1 cellular context compared by ENCODE assay signal in genomic region chr1:31768939-31769704, GRCh38.
TF ChIP-seq lines count a peak whose summit lies in the region.

No MANE protein-coding gene starts in this region.

TF ChIP-seq in HEK293, 187 proteins besides CTCF, POLR2A, EP300 and RAD21 (continued from another document):
- TF ChIP-seq EGR2 (tag by site-specific recombination; IDR thresholded peaks at IDR 0.05; ENCODE audit: low read depth) = no peak
- TF ChIP-seq ZNF26 (tag by site-specific recombination; IDR thresholded peaks at IDR 0.05) = no peak
